Comparison of ENCODE assay signal across 27 cellular contexts in genomic region chr9:2870340-2870739, GRCh38. TPM values are rescaled to one million over a fixed set of nuclear protein-coding genes. Genes with fewer than 3 reads are reported as not detected.
DNase-seq lines count a peak whose midpoint lies in the region; ATAC-seq, FAIRE-seq and TF ChIP-seq lines count a peak whose summit lies in the region.
"Had no signal": no experiment of that assay in that cellular context is flagged by ENCODE, and none has a peak within 500 bp of the region (broad histone marks: within the 10 kb centered on the region; RNA-seq: fewer than 3 reads in every experiment).

No MANE protein-coding gene starts in this region.

- ATAC-seq in HepG2 (no peak), right lobe of liver (no peak)
- no peak for ATAC-seq in naive thymus-derived CD4-positive, alpha-beta T cell
- ATAC-seq: GM12878 had no signal

- H3K27ac ChIP-seq in HepG2 (ENCODE audit: extremely low read length, insufficient read depth, low read length) (no peak overlapping the region), right lobe of liver (no peak overlapping the region)
- H3K27ac ChIP-seq in naive thymus-derived CD4-positive, alpha-beta T cell (ENCODE audit: low read depth, low read length) = no peak overlapping the region
- H3K27ac ChIP-seq: BLaER1 had no signal

- no peaks in the 10 kb centered on the region for H4K20me1 ChIP-seq in HepG2 (ENCODE audit: insufficient read depth, low read length)
- H4K20me1 ChIP-seq: BLaER1 had no signal

- intact Hi-C loops in HepG2 (cut with micrococcal nuclease; ENCODE audit: unreplicated experiment) = loop anchor here (5.0 kb wide), 1 partner anchor 122 kb away; no protein-coding TSS in a partner anchor
- intact Hi-C loops in right lobe of liver (cut with DNase I) = loop anchor here in 1 of 2 donors (10.0 kb wide), 1 partner anchor 314 kb away; no protein-coding TSS in a partner anchor
- intact Hi-C loops in naive thymus-derived CD4-positive, alpha-beta T cell (cut with micrococcal nuclease) = loop anchor here in 1 of 2 donors (5.0 kb wide), 1 partner anchor 1497 kb away; no protein-coding TSS in a partner anchor

- DNase-seq in HepG2 (ENCODE audit: low spot score) (no peak), right lobe of liver (no peak), NCI-H446 (lab: John Stamatoyannopoulos, UW) (peak; percentile 71 to 93), amniotic stem cell (lab: John Stamatoyannopoulos, UW) (no peak), medulla oblongata (ENCODE audit: extremely low spot score) (no peak), AG20443 (ENCODE audit: low spot score) (no peak)
- no peak for DNase-seq in naive thymus-derived CD4-positive, alpha-beta T cell
- DNase-seq: 8988T; BE2C; C1 segment of cervical spinal cord; CD4-positive, alpha-beta memory T cell; CD4-positive, CD25-positive, alpha-beta regulatory T cell; CD8-positive, alpha-beta memory T cell; COR-L47; DMS 273 treated with DMSO at 0.1 percent for 48 hours; DMS153; DMS53; DMS79; DND-41; EL; GDM1 had no signal

- no peaks in the 10 kb centered on the region for H3K9me3 ChIP-seq in HepG2 (ENCODE audit: low read length)
- no peaks in the 10 kb centered on the region for H3K9me3 ChIP-seq in right lobe of liver
- no peaks in the 10 kb centered on the region for H3K9me3 ChIP-seq in naive thymus-derived CD4-positive, alpha-beta T cell (ENCODE audit: control insufficient read depth in 2 of 3, low read length in 3 of 3)
- H3K9me3 ChIP-seq: BE2C, BLaER1 had no signal

- H3K36me3 ChIP-seq in HepG2 (replicated peaks in 1 of 2; ENCODE audit: control insufficient read depth in 1 of 2, insufficient read depth in 2 of 2, low read length in 2 of 2) = no peaks in the 10 kb centered on the region
- H3K36me3 ChIP-seq in right lobe of liver = no peaks in the 10 kb centered on the region
- H3K36me3 ChIP-seq in naive thymus-derived CD4-positive, alpha-beta T cell (ENCODE audit: control insufficient read depth in 2 of 3, insufficient read depth in 3 of 3, low read length in 3 of 3) = no peaks in the 10 kb centered on the region
- H3K36me3 ChIP-seq: BE2C, BLaER1 had no signal

- H3K4me3 ChIP-seq in HepG2 (replicated peaks in 1 of 3; ENCODE audit: insufficient read depth in 1 of 3, low read depth in 2 of 3, low read length in 3 of 3) = no peak overlapping the region
- no peak overlapping the region for H3K4me3 ChIP-seq in right lobe of liver
- H3K4me3 ChIP-seq in naive thymus-derived CD4-positive, alpha-beta T cell (ENCODE audit: low read length) = no peak overlapping the region
- H3K4me3 ChIP-seq: BLaER1, GM12878 had no signal

- H3K27me3 Mint-ChIP-seq in naive thymus-derived CD4-positive, alpha-beta T cell = peaks cover 0 to 15% (median 6%) of the 10 kb centered on the region in 5 donors

- H3K79me2 ChIP-seq in HepG2 (ENCODE audit: insufficient read depth, low read length) = no peaks in the 10 kb centered on the region

- peaks cover 0 to 1% (median 0%) of the 10 kb centered on the region in 11 donors for H3K9me3 Mint-ChIP-seq in naive thymus-derived CD4-positive, alpha-beta T cell
- H3K9me3 Mint-ChIP-seq: CD14-positive monocyte; CD4-positive, alpha-beta memory T cell; CD8-positive, alpha-beta memory T cell had no signal

- no peak for FAIRE-seq in HepG2 (lab: Jason Lieb, UNC)
- FAIRE-seq: A204.1, GM12878, GM12892, GM18507 had no signal

- no peak for TF ChIP-seq CTCF in HepG2 (CRISPR knock-in tag; IDR thresholded peaks at IDR 0.05)
- TF ChIP-seq CTCF in right lobe of liver (IDR thresholded peaks at IDR 0.05) = no peak

- H3K27me3 ChIP-seq in HepG2 (ENCODE audit: control insufficient read depth in 1 of 2, insufficient read depth in 2 of 2, low read length in 2 of 2) (peaks cover under 1 to 10% of the 10 kb centered on the region in 2 experiments; a peak in 2 of 5 replicates), right lobe of liver (no peaks in the 10 kb centered on the region)
- no peaks in the 10 kb centered on the region for H3K27me3 ChIP-seq in naive thymus-derived CD4-positive, alpha-beta T cell (ENCODE audit: control insufficient read depth in 2 of 2, insufficient read depth in 2 of 2, low read length in 2 of 2)
- H3K27me3 ChIP-seq: BLaER1 had no signal

- peaks cover 18% of the 10 kb centered on the region for H3K4me1 ChIP-seq in HepG2 (ENCODE audit: insufficient read depth, low read length)
- no peaks in the 10 kb centered on the region for H3K4me1 ChIP-seq in right lobe of liver
- H3K4me1 ChIP-seq in naive thymus-derived CD4-positive, alpha-beta T cell (ENCODE audit: control insufficient read depth in 2 of 2, insufficient read depth in 2 of 2, low read length in 2 of 2) = peaks cover 0 to 5% of the 10 kb centered on the region in 2 donors
- H3K4me1 ChIP-seq: BE2C had no signal

- H3K4me1 Mint-ChIP-seq in naive thymus-derived CD4-positive, alpha-beta T cell = peaks cover 0 to 44% (median 23%) of the 10 kb centered on the region in 7 donors
- H3K4me1 Mint-ChIP-seq: CD14-positive monocyte had no signal

- CTCF ChIA-PET in HepG2 (lab: Yijun Ruan, JAX; ENCODE audit: low intra/inter-chr PET ratio, low total read pairs) = no interaction called here
- CTCF ChIA-PET in naive thymus-derived CD4-positive, alpha-beta T cell (lab: Charles Lee) = no interaction called here

- no peak for TF ChIP-seq RAD21 in HepG2 (CRISPR knock-in tag; IDR thresholded peaks at IDR 0.05)

- TF ChIP-seq POLR2A in HepG2 (IDR thresholded peaks at IDR 0.05; ENCODE audit: insufficient read depth in 1 of 2, low read depth in 2 of 2, low read length in 2 of 2) (no peak), right lobe of liver (IDR thresholded peaks at IDR 0.05) (no peak)

- no peak overlapping the region for H3K9ac ChIP-seq in HepG2 (ENCODE audit: insufficient read depth, low read depth, low read length)
- H3K9ac ChIP-seq: BLaER1 had no signal

- in situ Hi-C loops in HepG2 (cut with HindIII; ENCODE audit: extremely low pct_ligation_motif_present, low pct_unique_long_range_greater_than_20kb) = loop anchor here (25.0 kb wide), 1 partner anchor 567 kb away; no protein-coding TSS in a partner anchor

- H3K4me3 Mint-ChIP-seq in naive thymus-derived CD4-positive, alpha-beta T cell = peak overlapping the region in 3 of 10 donors; percentile 0 to 11 (median 2)
- H3K4me3 Mint-ChIP-seq: CD14-positive monocyte; CD4-positive, alpha-beta memory T cell; CD4-positive, CD25-positive, alpha-beta regulatory T cell; CD8-positive, alpha-beta memory T cell had no signal

- BruUV-seq in HepG2 (replicated peaks; lab: Mats Ljungman, UMichigan) = no TSS peak

- no peak overlapping the region for H3K4me2 ChIP-seq in HepG2 (ENCODE audit: low read depth, low read length)
- H3K4me2 ChIP-seq: BLaER1 had no signal

- H2AFZ ChIP-seq in HepG2 (ENCODE audit: low read length) = no peak overlapping the region

- POLR2A ChIA-PET in HepG2 (lab: Yijun Ruan, JAX) = no interaction called here
- POLR2A ChIA-PET in naive thymus-derived CD4-positive, alpha-beta T cell (lab: Charles Lee) = no interaction called here

- TF ChIP-seq EP300 in HepG2 (IDR thresholded peaks at IDR 0.05; ENCODE audit: low read depth in 2 of 2, low read length in 2 of 2) (no peak), HepG2 (CRISPR knock-in tag; IDR thresholded peaks at IDR 0.05; ENCODE audit: borderline replicate concordance) (no peak)

- 26% methylated on average over 3 of the region's 3 CpGs for WGBS in HepG2 (ENCODE audit: low lambda C conversion rate)
- 43% methylated on average over 3 of the region's 3 CpGs for WGBS in right lobe of liver (ENCODE audit: insufficient coverage, low coverage, low lambda C conversion rate, missing lambda C conversion rate)

- H3K36me3 Mint-ChIP-seq in naive thymus-derived CD4-positive, alpha-beta T cell = no peaks in the 10 kb centered on the region
- H3K36me3 Mint-ChIP-seq: CD14-positive monocyte; CD4-positive, alpha-beta memory T cell; CD4-positive, CD25-positive, alpha-beta regulatory T cell; CD8-positive, alpha-beta memory T cell had no signal

- peak overlapping the region in 8 of 9 donors; percentile 1 to 63 (median 10) for H3K27ac Mint-ChIP-seq in naive thymus-derived CD4-positive, alpha-beta T cell
- H3K27ac Mint-ChIP-seq: CD14-positive monocyte; CD4-positive, CD25-positive, alpha-beta regulatory T cell; CD8-positive, alpha-beta memory T cell had no signal

RNA-seq across cellular contexts. Expression of gene PUM3, which starts 26.4 kb away (rescaled TPM):
- total RNA-seq in HepG2 (2016; rRNA removed; fragmentation: Illumina TruSeq; extraction: Trizol) (83.4 and 93.4 TPM in 2 replicates), right lobe of liver (10 to 100 TPM in 5 of 6 experiments, 1 to 10 TPM in 1; 6.8 to 20.5 (median 16.9) TPM)
- 31.6 and 35.5 TPM in 2 replicates for total RNA-seq in HepG2 (2016; cell fraction: cytosol; rRNA removed; fragmentation: Illumina TruSeq; extraction: Trizol; ENCODE audit: low read depth)
- total RNA-seq in HepG2 (2016; cell fraction: insoluble cytoplasmic fraction; rRNA removed; fragmentation: Illumina TruSeq; extraction: Trizol) = 84.7 and 92.1 TPM in 2 replicates
- 27.5 and 35.9 TPM in 2 replicates for total RNA-seq in HepG2 (2016; cell fraction: membrane; rRNA removed; fragmentation: Illumina TruSeq; extraction: Trizol)
- total RNA-seq in HepG2 (2016; cell fraction: nucleus; rRNA removed; fragmentation: Illumina TruSeq; extraction: Trizol) = 91.9 and 111 TPM in 2 replicates
- 15.1 and 18.3 TPM in 2 replicates for polyA plus RNA-seq in HepG2 (2011; rRNA removed)
- polyA plus RNA-seq in HepG2 (2011; cell fraction: cytosol; rRNA removed) = 8.3 and 11.5 TPM in 2 replicates
- polyA plus RNA-seq in HepG2 (2011; cell fraction: nucleus; rRNA removed) = 17.6 and 19.5 TPM in 2 replicates
- 25.6 and 27.4 TPM in 2 replicates for polyA plus RNA-seq in HepG2 (2012)
- 3.1 and 4.0 TPM in 2 replicates for polyA plus RNA-seq in HepG2 (2016; cell fraction: cytosol; fragmentation: Illumina TruSeq; extraction: Trizol; ENCODE audit: low read depth)
- polyA plus RNA-seq in HepG2 (2016; cell fraction: insoluble cytoplasmic fraction; fragmentation: Illumina TruSeq; extraction: Trizol; ENCODE audit: low read depth) = 72.7 and 85.6 TPM in 2 replicates
- polyA plus RNA-seq in HepG2 (2016; cell fraction: membrane; fragmentation: Illumina TruSeq; extraction: Trizol; ENCODE audit: low read depth) = 7.5 and 9.6 TPM in 2 replicates
- polyA plus RNA-seq in HepG2 (2016; cell fraction: nucleus; fragmentation: Illumina TruSeq; extraction: Trizol; ENCODE audit: insufficient read depth, low read depth) = 69.1 and 80.7 TPM in 2 replicates
- polyA minus RNA-seq in HepG2 (2011; rRNA and poly(A)+ RNA removed; ENCODE audit: low replicate concordance) = 11.4 and 23.9 TPM in 2 replicates
- 9.7 and 12.0 TPM in 2 replicates for polyA minus RNA-seq in HepG2 (2011; cell fraction: cytosol; rRNA and poly(A)+ RNA removed)
- 107 and 109 TPM in 2 replicates for polyA minus RNA-seq in HepG2 (2011; cell fraction: nucleus; rRNA and poly(A)+ RNA removed)
- 10 to 100 TPM; 33.6 to 68.3 (median 36.5) TPM for total RNA-seq in naive thymus-derived CD4-positive, alpha-beta T cell
- polyA plus RNA-seq in naive thymus-derived CD4-positive, alpha-beta T cell = 10 to 100 TPM; 16.5 to 24.8 TPM

Comparison
In these comparisons a context has a peak if more than half of its experiments do, and no peak if none do; other contexts are left out.
1. DNase-seq: peak in NCI-H446 (2 of 2); none in HepG2 (single experiment), right lobe of liver (0 of 3), naive thymus-derived CD4-positive, alpha-beta T cell (0 of 9), amniotic stem cell (single experiment), medulla oblongata (single experiment) and AG20443 (single experiment).